ENCODE assay signal across 19 cellular contexts in the genomic region with DNA sequence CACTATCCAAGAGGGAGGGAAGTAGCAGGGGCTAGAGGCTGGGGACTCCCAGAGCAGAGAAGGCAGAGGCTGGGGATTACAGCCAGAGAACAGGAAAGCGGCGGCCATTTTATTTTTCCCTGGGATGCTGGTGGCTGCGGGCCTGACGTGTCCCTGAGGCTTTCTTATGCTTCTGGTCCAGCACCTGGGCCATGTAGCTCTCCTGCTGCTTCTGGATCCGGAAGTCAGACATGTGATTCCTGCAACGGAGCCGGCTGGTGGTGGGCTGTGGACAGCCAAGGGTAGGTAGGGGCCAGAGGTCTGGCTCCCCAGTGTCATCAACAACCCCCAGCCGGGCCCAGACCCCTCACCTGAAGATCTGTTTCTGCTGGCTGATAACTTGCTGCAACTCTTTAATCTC. TPM values are rescaled to one million over a fixed set of nuclear protein-coding genes. Genes with fewer than 3 reads are reported as not detected.
DNase-seq lines count a peak whose midpoint lies in the region; ATAC-seq and TF ChIP-seq lines count a peak whose summit lies in the region.
"Had no signal": no experiment of that assay in that cellular context is flagged by ENCODE, and none has a peak within 500 bp of the region (broad histone marks: within the 10 kb centered on the region; RNA-seq: fewer than 3 reads in every experiment).

No MANE protein-coding gene starts in this region.

- H3K9me3 ChIP-seq in endodermal cell (ENCODE audit: control insufficient read depth, low read length) (no peaks in the 10 kb centered on the region), MM.1S (replicated peaks; ENCODE audit: insufficient read depth, low read length) (no peaks in the 10 kb centered on the region)
- H3K9me3 ChIP-seq: A549 had no signal

- H3K4me1 ChIP-seq in endodermal cell (ENCODE audit: control insufficient read depth, insufficient read depth, low read length) (peaks cover 7% of the 10 kb centered on the region), MM.1S (ENCODE audit: low read length) (peaks cover under 1% of the 10 kb centered on the region)

- peak overlapping the region; percentile 2; the same call in 1 of the 2 replicates for H3K27ac ChIP-seq in RWPE1
- no peak overlapping the region for H3K27ac ChIP-seq in endodermal cell (ENCODE audit: low read depth, low read length)
- H3K27ac ChIP-seq in MM.1S (ENCODE audit: low read length), result no peak overlapping the region
- H3K27ac ChIP-seq: A549 had no signal

- POLR2A ChIA-PET in RWPE1 (lab: Yijun Ruan, JAX; ENCODE audit: low non-redundant PET), result no interaction called here

- H4K20me1 ChIP-seq in MM.1S (ENCODE audit: insufficient read depth, low read length), result no peaks in the 10 kb centered on the region

- H3K4me3 Mint-ChIP-seq in activated T-cell treated with anti-CD3 and anti-CD28 coated beads, Interleukin-2, amount 50 U/mL, for 24 hours, result no peak overlapping the region
- H3K4me3 Mint-ChIP-seq in endodermal cell (peak overlapping the region; percentile 68), neural crest cell (peak overlapping the region; percentile 73)
- H3K4me3 Mint-ChIP-seq: HFFc6 had no signal

- TF ChIP-seq CTCF in RWPE1 (conservative IDR thresholded peaks at IDR 0.05; ENCODE audit: low read depth), result no peak
- TF ChIP-seq CTCF in endodermal cell (conservative IDR thresholded peaks at IDR 0.05), result no peak
- no peak for TF ChIP-seq CTCF in neural crest cell (conservative IDR thresholded peaks at IDR 0.05)
- no peak for TF ChIP-seq CTCF in GM13976 (IDR thresholded peaks at IDR 0.05; ENCODE audit: borderline replicate concordance, control extremely low read depth, extremely low read depth, insufficient read depth, missing control alignments)
- no peak for TF ChIP-seq CTCF in MM.1S (IDR thresholded peaks at IDR 0.05; ENCODE audit: low read length)

- H3K9ac ChIP-seq in endodermal cell (ENCODE audit: extremely low read depth, low read length, poor library complexity, severe bottlenecking), result no peak overlapping the region
- H3K9ac ChIP-seq in MM.1S (ENCODE audit: low read length), result no peak overlapping the region

- H3K4me3 ChIP-seq in endodermal cell (ENCODE audit: low read length), result no peak overlapping the region
- no peak overlapping the region for H3K4me3 ChIP-seq in MM.1S (ENCODE audit: low read length)
- H3K4me3 ChIP-seq: A549 had no signal

- H3K27ac Mint-ChIP-seq in activated T-cell treated with anti-CD3 and anti-CD28 coated beads, Interleukin-2, amount 50 U/mL, for 24 hours, result peak overlapping the region; percentile 39
- peak overlapping the region; percentile 78 for H3K27ac Mint-ChIP-seq in endodermal cell
- H3K27ac Mint-ChIP-seq in neural crest cell (ENCODE audit: unreplicated experiment), result no peak overlapping the region
- H3K27ac Mint-ChIP-seq: HFFc6 had no signal

- DNase-seq in activated T-cell treated with anti-CD3 and anti-CD28 coated beads, Interleukin-2, amount 50 U/mL, for 24 hours, result no peak
- no peak for DNase-seq in activated T-cell treated with anti-CD3 and anti-CD28 coated beads, Interleukin-2, amount 50 U/mL, for 1 hour
- DNase-seq in RWPE1 (ENCODE audit: low spot score), result no peak
- DNase-seq in endodermal cell, result peak; percentile 70
- DNase-seq in neural crest cell (ENCODE audit: low read depth, low spot score), result no peak
- no peak for DNase-seq in GM13976 (ENCODE audit: low spot score)
- DNase-seq in MM.1S, result no peak
- DNase-seq: Calu3; CD4-positive, CD25-positive, alpha-beta regulatory T cell; HFFc6; NCI-H1048; NCI-H345; NCI-H69; NK-92 treated with Interleukin-12 subunit alpha and Interleukin-12 subunit beta, amount 100 ng/mL, for 24 hours; OCI-M1; RPMI8226 had no signal

- in situ Hi-C loops in GM13976 (cut with MboI; ENCODE audit: low sequenced_read_pairs, unreplicated experiment), result no loop called here

- peaks cover 39% of the 10 kb centered on the region for H3K79me2 ChIP-seq in MM.1S (ENCODE audit: low read length)

- no peak for ATAC-seq in GM21526 (IDR thresholded peaks at IDR 0.05; ENCODE audit: low FRiP score, unreplicated experiment)
- ATAC-seq: A549 had no signal

- H3K27me3 Mint-ChIP-seq in activated T-cell treated with anti-CD3 and anti-CD28 coated beads, Interleukin-2, amount 50 U/mL, for 24 hours, result no peaks in the 10 kb centered on the region
- peaks cover 18% of the 10 kb centered on the region for H3K27me3 Mint-ChIP-seq in endodermal cell (ENCODE audit: insufficient read depth)
- peaks cover 46% of the 10 kb centered on the region for H3K27me3 Mint-ChIP-seq in neural crest cell (ENCODE audit: low read depth)

- 75 to 85% methylated on average over 2 to 8 of the region's 8 CpGs for WGBS in endodermal cell (ENCODE audit: insufficient coverage in 1 of 2, insufficient read length in 1 of 2), 2 experiments

- H3K36me3 ChIP-seq in endodermal cell (ENCODE audit: control insufficient read depth, insufficient read depth, low read length) (no peaks in the 10 kb centered on the region), MM.1S (replicated peaks; ENCODE audit: insufficient read depth, low read length) (no peaks in the 10 kb centered on the region)

- CTCF ChIA-PET in RWPE1 (lab: Yijun Ruan, JAX), result no interaction called here

- no peak overlapping the region for H2AFZ ChIP-seq in MM.1S (ENCODE audit: low read length)

- H3K9me2 ChIP-seq in MM.1S (replicated peaks; ENCODE audit: insufficient read depth, low read length), result no peaks in the 10 kb centered on the region

- peaks cover 41% of the 10 kb centered on the region for H3K36me3 Mint-ChIP-seq in activated T-cell treated with anti-CD3 and anti-CD28 coated beads, Interleukin-2, amount 50 U/mL, for 24 hours (ENCODE audit: low read depth)
- H3K36me3 Mint-ChIP-seq in endodermal cell (ENCODE audit: low read depth) (peaks cover 13% of the 10 kb centered on the region), neural crest cell (ENCODE audit: low read depth) (peaks cover 4% of the 10 kb centered on the region)
- H3K36me3 Mint-ChIP-seq: CD4-positive, CD25-positive, alpha-beta regulatory T cell had no signal

- peaks cover 35% of the 10 kb centered on the region for H3K4me1 Mint-ChIP-seq in activated T-cell treated with anti-CD3 and anti-CD28 coated beads, Interleukin-2, amount 50 U/mL, for 24 hours (ENCODE audit: low read depth)
- H3K4me1 Mint-ChIP-seq in endodermal cell, result peaks cover 24% of the 10 kb centered on the region
- peaks cover 2% of the 10 kb centered on the region for H3K4me1 Mint-ChIP-seq in neural crest cell

- H3F3A ChIP-seq in MM.1S (ENCODE audit: insufficient read depth, low read length), result peaks cover 14% of the 10 kb centered on the region; the same call in 1 of the 2 replicates

- H3K27me3 ChIP-seq in endodermal cell (ENCODE audit: control insufficient read depth, insufficient read depth, low read length, poor library complexity, severe bottlenecking), result peaks cover 23% of the 10 kb centered on the region
- no peaks in the 10 kb centered on the region for H3K27me3 ChIP-seq in MM.1S (replicated peaks; ENCODE audit: insufficient read depth, low read length)

- no peak overlapping the region for H3K4me2 ChIP-seq in MM.1S (ENCODE audit: low read depth, low read length)
- H3K4me2 ChIP-seq: A549 had no signal

- H3K9me3 Mint-ChIP-seq in activated T-cell treated with anti-CD3 and anti-CD28 coated beads, Interleukin-2, amount 50 U/mL, for 24 hours, result no peaks in the 10 kb centered on the region
- H3K9me3 Mint-ChIP-seq in endodermal cell (no peaks in the 10 kb centered on the region), neural crest cell (no peaks in the 10 kb centered on the region)

RNA-seq across cellular contexts. Expression of a gene that starts 1.8 kb away (rescaled TPM):
- total RNA-seq in endodermal cell, result 1 to 10 TPM; 4.8 to 6.6 TPM
- 1.4 TPM for polyA plus RNA-seq in endodermal cell (2013, experiment 1 of 2)
- polyA plus RNA-seq in endodermal cell (2013, experiment 2 of 2), result 1.4 TPM
- total RNA-seq in neural crest cell, result 2.2 and 2.4 TPM in 2 replicates
- total RNA-seq: H4 had no signal

RNA-seq across cellular contexts. Expression of a gene that starts 7.0 kb away (rescaled TPM):
- total RNA-seq in endodermal cell (under 1 TPM; 0.57 to 0.60 TPM), neural crest cell (0.25 and 0.30 TPM in 2 replicates)
- not detected for polyA plus RNA-seq in endodermal cell (2013, experiment 1 of 2)
- 0.50 TPM for polyA plus RNA-seq in endodermal cell (2013, experiment 2 of 2)
- total RNA-seq: Calu3, H4 had no signal

RNA-seq across cellular contexts. Expression of a gene that starts 7.2 kb away (rescaled TPM):
- 10 to 100 TPM in 1 of 2 donors, 1 to 10 TPM in 1; 9.8 to 10.6 TPM for total RNA-seq in endodermal cell
- polyA plus RNA-seq in endodermal cell (2013, experiment 1 of 2), result 9.7 TPM
- polyA plus RNA-seq in endodermal cell (2013, experiment 2 of 2), result 7.9 TPM
- 15.2 and 16.1 TPM in 2 replicates for total RNA-seq in neural crest cell

RNA-seq across cellular contexts. Expression of a gene that starts 13.6 kb away (rescaled TPM):
- total RNA-seq in endodermal cell, result under 1 TPM; 0.35 to 0.93 TPM
- polyA plus RNA-seq in endodermal cell (2013, experiment 1 of 2), result 0.28 TPM
- polyA plus RNA-seq in endodermal cell (2013, experiment 2 of 2), result not detected
- not detected in 2 replicates for total RNA-seq in neural crest cell
- total RNA-seq: CD4-positive, CD25-positive, alpha-beta regulatory T cell; H4; HFFc6 had no signal

RNA-seq across cellular contexts. Expression of a gene that starts 42.6 kb away (rescaled TPM):
- 10 to 100 TPM; 21.8 to 26.6 TPM for total RNA-seq in endodermal cell
- polyA plus RNA-seq in endodermal cell (2013, experiment 1 of 2), result 30.9 TPM
- 32.0 TPM for polyA plus RNA-seq in endodermal cell (2013, experiment 2 of 2)
- total RNA-seq in neural crest cell, result 27.9 and 32.5 TPM in 2 replicates
